Comparison of ENCODE assay signal across 37 cellular contexts in genomic region chr6:1075880-1076279, GRCh38.
"Had no signal": no experiment of that assay in that cellular context is flagged by ENCODE, and none has a peak within 500 bp of the region (broad histone marks: within the 10 kb centered on the region; RNA-seq: fewer than 3 reads in every experiment).

No MANE protein-coding gene starts in this region.

- H3K27me3 ChIP-seq: ascending aorta, cardiac muscle cell had no signal

- H3K27ac Mint-ChIP-seq: activated CD4-positive, alpha-beta memory T cell treated with anti-CD3 and anti-CD28 coated beads, Interleukin-2, amount 10 ng/mL, durations not matched to agents 7 days and 5 days; activated CD4-positive, alpha-beta T cell treated with anti-CD3 and anti-CD28 coated beads for 36 hours; activated CD4-positive, alpha-beta T cell treated with anti-CD3 and anti-CD28 coated beads, Interleukin-2, amount 10 ng/mL, durations not matched to agents 7 days and 5 days; activated CD8-positive, alpha-beta memory T cell treated with anti-CD3 and anti-CD28 coated beads, Interleukin-2, amount 10 ng/mL, durations not matched to agents 7 days and 5 days; activated CD8-positive, alpha-beta T cell treated with anti-CD3 and anti-CD28 coated beads, Interleukin-2, amount 10 ng/mL, durations not matched to agents 7 days and 5 days; activated naive CD4-positive, alpha-beta T cell treated with anti-CD3 and anti-CD28 coated beads, Interleukin-2, amount 10 ng/mL, durations not matched to agents 7 days and 5 days; activated naive CD4-positive, alpha-beta T cell treated with anti-CD3 and anti-CD28 coated beads, Interleukin-2, amount 50 U/mL, for 24 hours; activated naive CD8-positive, alpha-beta T cell; activated naive CD8-positive, alpha-beta T cell treated with anti-CD3 and anti-CD28 coated beads, Interleukin-2, amount 10 ng/mL, durations not matched to agents 7 days and 5 days; activated naive CD8-positive, alpha-beta T cell treated with anti-CD3 and anti-CD28 coated beads, Interleukin-2, amount 50 U/mL, for 24 hours; activated T-cell treated with anti-CD3 and anti-CD28 coated beads, Interleukin-2, amount 50 U/mL, for 24 hours; activated T-helper 2 cell treated with anti-CD3 and anti-CD28 coated beads, Interferon-gamma antibody, Interleukin-2, Interleukin-4, amounts not matched to agents 10 μg/mL and 5 μg/mL and 100 μg/mL, durations not matched to agents 14 hours and 24 hours and 36 hours; T-helper 1 cell treated with Interleukin-12 subunit alpha and Interleukin-12 subunit beta and Interleukin-4 antibody, amounts not matched to agents 30 μg/mL and 1 μg/mL, for 36 hours; T-helper 2 cell treated with Interferon-gamma antibody and Interleukin-4, amounts not matched to agents 5 μg/mL and 100 μg/mL, for 36 hours; WTC11 had no signal

- H3K4me3 Mint-ChIP-seq: activated CD4-positive, alpha-beta memory T cell treated with anti-CD3 and anti-CD28 coated beads, Interleukin-2, amount 10 ng/mL, durations not matched to agents 7 days and 5 days; activated CD4-positive, alpha-beta T cell treated with anti-CD3 and anti-CD28 coated beads for 36 hours; activated CD4-positive, alpha-beta T cell treated with anti-CD3 and anti-CD28 coated beads, Interleukin-2, amount 10 ng/mL, durations not matched to agents 7 days and 5 days; activated CD8-positive, alpha-beta memory T cell treated with anti-CD3 and anti-CD28 coated beads, Interleukin-2, amount 10 ng/mL, durations not matched to agents 7 days and 5 days; activated CD8-positive, alpha-beta T cell treated with anti-CD3 and anti-CD28 coated beads, Interleukin-2, amount 10 ng/mL, durations not matched to agents 7 days and 5 days; activated naive CD4-positive, alpha-beta T cell treated with anti-CD3 and anti-CD28 coated beads, Interleukin-2, amount 10 ng/mL, durations not matched to agents 7 days and 5 days; activated naive CD4-positive, alpha-beta T cell treated with anti-CD3 and anti-CD28 coated beads, Interleukin-2, amount 50 U/mL, for 24 hours; activated naive CD8-positive, alpha-beta T cell; activated naive CD8-positive, alpha-beta T cell treated with anti-CD3 and anti-CD28 coated beads, Interleukin-2, amount 10 ng/mL, durations not matched to agents 7 days and 5 days; activated naive CD8-positive, alpha-beta T cell treated with anti-CD3 and anti-CD28 coated beads, Interleukin-2, amount 50 U/mL, for 24 hours; activated T-cell treated with anti-CD3 and anti-CD28 coated beads, Interleukin-2, amount 50 U/mL, for 24 hours; brain; central memory CD8-positive, alpha-beta T cell; T-helper 1 cell treated with Interleukin-12 subunit alpha and Interleukin-12 subunit beta and Interleukin-4 antibody, amounts not matched to agents 30 μg/mL and 1 μg/mL, for 36 hours; T-helper 2 cell treated with Interferon-gamma antibody and Interleukin-4, amounts not matched to agents 5 μg/mL and 100 μg/mL, for 36 hours; WTC11 had no signal

- H3K36me3 Mint-ChIP-seq: activated CD8-positive, alpha-beta memory T cell treated with anti-CD3 and anti-CD28 coated beads, Interleukin-2, amount 10 ng/mL, durations not matched to agents 7 days and 5 days; activated naive CD4-positive, alpha-beta T cell treated with anti-CD3 and anti-CD28 coated beads, Interleukin-2, amount 10 ng/mL, durations not matched to agents 7 days and 5 days; activated naive CD4-positive, alpha-beta T cell treated with anti-CD3 and anti-CD28 coated beads, Interleukin-2, amount 50 U/mL, for 24 hours; activated naive CD8-positive, alpha-beta T cell; activated naive CD8-positive, alpha-beta T cell treated with anti-CD3 and anti-CD28 coated beads, Interleukin-2, amount 10 ng/mL, durations not matched to agents 7 days and 5 days; brain; WTC11 had no signal

- ATAC-seq: activated CD4-positive, alpha-beta T cell treated with anti-CD3 and anti-CD28 coated beads for 36 hours; activated CD4-positive, CD25-positive, alpha-beta regulatory T cell treated with anti-CD3 and anti-CD28 coated beads, Interleukin-2, amount 50 U/mL, for 24 hours; activated CD8-positive, alpha-beta memory T cell treated with anti-CD3 and anti-CD28 coated beads, Interleukin-2, amount 10 ng/mL, durations not matched to agents 7 days and 5 days; activated CD8-positive, alpha-beta T cell treated with anti-CD3 and anti-CD28 coated beads, Interleukin-2, amount 10 ng/mL, durations not matched to agents 7 days and 5 days; activated naive CD8-positive, alpha-beta T cell treated with anti-CD3 and anti-CD28 coated beads, Interleukin-2, amount 50 U/mL, for 24 hours; WTC11 had no signal

- H3K9me3 ChIP-seq: ascending aorta had no signal

- H3K4me1 ChIP-seq: ascending aorta had no signal

- H3K9me3 Mint-ChIP-seq: activated CD4-positive, alpha-beta memory T cell treated with anti-CD3 and anti-CD28 coated beads, Interleukin-2, amount 10 ng/mL, durations not matched to agents 7 days and 5 days; activated CD4-positive, alpha-beta T cell treated with anti-CD3 and anti-CD28 coated beads, Interleukin-2, amount 10 ng/mL, durations not matched to agents 7 days and 5 days; activated naive CD4-positive, alpha-beta T cell treated with anti-CD3 and anti-CD28 coated beads, Interleukin-2, amount 10 ng/mL, durations not matched to agents 7 days and 5 days; activated naive CD4-positive, alpha-beta T cell treated with anti-CD3 and anti-CD28 coated beads, Interleukin-2, amount 50 U/mL, for 24 hours; activated naive CD8-positive, alpha-beta T cell treated with anti-CD3 and anti-CD28 coated beads, Interleukin-2, amount 10 ng/mL, durations not matched to agents 7 days and 5 days; activated naive CD8-positive, alpha-beta T cell treated with anti-CD3 and anti-CD28 coated beads, Interleukin-2, amount 50 U/mL, for 24 hours; activated T-cell treated with anti-CD3 and anti-CD28 coated beads, Interleukin-2, amount 50 U/mL, for 24 hours; activated T-helper 2 cell treated with anti-CD3 and anti-CD28 coated beads, Interferon-gamma antibody, Interleukin-2, Interleukin-4, amounts not matched to agents 10 μg/mL and 5 μg/mL and 100 μg/mL, durations not matched to agents 14 hours and 24 hours and 36 hours; central memory CD8-positive, alpha-beta T cell; T-helper 1 cell treated with Interleukin-12 subunit alpha and Interleukin-12 subunit beta and Interleukin-4 antibody, amounts not matched to agents 30 μg/mL and 1 μg/mL, for 36 hours; T-helper 2 cell treated with Interferon-gamma antibody and Interleukin-4, amounts not matched to agents 5 μg/mL and 100 μg/mL, for 36 hours; WTC11 had no signal

- H3K27ac ChIP-seq: ascending aorta, cardiac muscle cell, WERI-Rb-1 had no signal

- H3K4me1 Mint-ChIP-seq: activated CD4-positive, alpha-beta memory T cell treated with anti-CD3 and anti-CD28 coated beads, Interleukin-2, amount 10 ng/mL, durations not matched to agents 7 days and 5 days; activated CD4-positive, alpha-beta T cell treated with anti-CD3 and anti-CD28 coated beads for 36 hours; activated CD4-positive, alpha-beta T cell treated with anti-CD3 and anti-CD28 coated beads, Interleukin-2, amount 10 ng/mL, durations not matched to agents 7 days and 5 days; activated CD8-positive, alpha-beta memory T cell treated with anti-CD3 and anti-CD28 coated beads, Interleukin-2, amount 10 ng/mL, durations not matched to agents 7 days and 5 days; activated naive CD4-positive, alpha-beta T cell treated with anti-CD3 and anti-CD28 coated beads, Interleukin-2, amount 10 ng/mL, durations not matched to agents 7 days and 5 days; activated naive CD4-positive, alpha-beta T cell treated with anti-CD3 and anti-CD28 coated beads, Interleukin-2, amount 50 U/mL, for 24 hours; activated naive CD8-positive, alpha-beta T cell treated with anti-CD3 and anti-CD28 coated beads, Interleukin-2, amount 10 ng/mL, durations not matched to agents 7 days and 5 days; activated naive CD8-positive, alpha-beta T cell treated with anti-CD3 and anti-CD28 coated beads, Interleukin-2, amount 50 U/mL, for 24 hours; central memory CD8-positive, alpha-beta T cell; WTC11 had no signal

- DNase-seq: activated CD4-positive, alpha-beta memory T cell treated with anti-CD3 and anti-CD28 coated beads, Interleukin-2, amount 10 ng/mL, durations not matched to agents 7 days and 5 days; activated CD4-positive, alpha-beta T cell treated with anti-CD3 and anti-CD28 coated beads for 1 hour; activated CD4-positive, alpha-beta T cell treated with anti-CD3 and anti-CD28 coated beads for 36 hours; activated CD4-positive, alpha-beta T cell treated with anti-CD3 and anti-CD28 coated beads for 48 hours; activated CD4-positive, alpha-beta T cell treated with anti-CD3 and anti-CD28 coated beads, Interleukin-2, amount 10 ng/mL, durations not matched to agents 7 days and 5 days; activated CD4-positive, alpha-beta T cell treated with anti-CD3 and anti-CD28 coated beads, Interleukin-2, amount 50 U/mL, for 48 hours; activated CD4-positive, CD25-positive, alpha-beta regulatory T cell; activated CD8-positive, alpha-beta memory T cell treated with anti-CD3 and anti-CD28 coated beads for 24 hours; activated CD8-positive, alpha-beta memory T cell treated with anti-CD3 and anti-CD28 coated beads, Interleukin-2, amount 10 ng/mL, durations not matched to agents 7 days and 5 days; activated CD8-positive, alpha-beta memory T cell treated with anti-CD3 and anti-CD28 coated beads, Interleukin-2, amount 50 U/mL, for 48 hours; activated CD8-positive, alpha-beta T cell treated with anti-CD3 and anti-CD28 coated beads, Interleukin-2, amount 10 ng/mL, durations not matched to agents 7 days and 5 days; activated effector memory CD4-positive, alpha-beta T cell treated with Interleukin-2 at 50 U/mL for 16 hours; activated gamma-delta T cell; activated naive CD4-positive, alpha-beta T cell treated with anti-CD3 and anti-CD28 coated beads, Interleukin-2, amount 10 ng/mL, durations not matched to agents 7 days and 5 days; activated naive CD4-positive, alpha-beta T cell treated with Interleukin-2 at 50 U/mL for 16 hours; activated naive CD8-positive, alpha-beta T cell treated with anti-CD3 and anti-CD28 coated beads, Interleukin-2, amount 10 ng/mL, durations not matched to agents 7 days and 5 days; activated naive CD8-positive, alpha-beta T cell treated with anti-CD3 and anti-CD28 coated beads, Interleukin-2, amount 50 U/mL, for 24 hours; activated T-cell treated with anti-CD3 and anti-CD28 coated beads, Interleukin-2, amount 50 U/mL, for 24 hours; activated T-cell treated with anti-CD3 and anti-CD28 coated beads, Interleukin-2, amount 50 U/mL, for 48 hours; amygdala; anterior cingulate cortex; caudate nucleus; cerebellar nuclear complex; T-helper 2 cell; T-helper 9 cell; WERI-Rb-1 had no signal

- H3K36me3 ChIP-seq: ascending aorta, cardiac muscle cell, WERI-Rb-1 had no signal

- H3K4me3 ChIP-seq: ascending aorta, cardiac muscle cell had no signal
